14 cellular contexts compared by ENCODE assay signal in the genomic region with DNA sequence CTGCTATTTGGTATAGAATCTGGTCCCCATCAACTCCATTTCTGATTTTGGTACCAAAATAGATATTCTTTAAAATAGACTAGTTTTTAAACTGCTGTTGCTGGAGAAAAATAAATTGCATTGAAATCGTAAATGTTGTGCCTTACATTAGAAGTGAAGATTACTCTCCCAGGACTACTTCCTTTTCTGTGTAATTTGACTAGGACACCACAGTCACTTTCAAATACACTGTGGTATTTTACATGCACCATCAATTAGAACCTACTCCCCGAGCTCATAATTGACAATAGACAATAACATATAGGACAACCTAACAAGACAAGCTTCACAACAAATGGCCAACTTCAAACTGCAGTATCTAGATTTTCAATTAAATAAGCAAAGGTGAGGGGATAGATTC.
DNase-seq lines count a peak whose midpoint lies in the region; ATAC-seq and TF ChIP-seq lines count a peak whose summit lies in the region.
"Had no signal": no experiment of that assay in that cellular context is flagged by ENCODE, and none has a peak within 500 bp of the region (broad histone marks: within the 10 kb centered on the region; RNA-seq: fewer than 3 reads in every experiment).

No MANE protein-coding gene starts in this region.

- no peak overlapping the region for H2AFZ ChIP-seq in MM.1S (ENCODE audit: low read length)

- no peak for TF ChIP-seq POLR2A in breast epithelium (IDR thresholded peaks at IDR 0.05)

- H3K9me3 ChIP-seq in MM.1S (replicated peaks; ENCODE audit: insufficient read depth, low read length) (no peaks in the 10 kb centered on the region), breast epithelium (no peaks in the 10 kb centered on the region)
- H3K9me3 ChIP-seq: esophagus squamous epithelium, ovary, Peyer's patch had no signal

- no peaks in the 10 kb centered on the region for H3K9me2 ChIP-seq in MM.1S (replicated peaks; ENCODE audit: insufficient read depth, low read length)

- peaks cover 23% of the 10 kb centered on the region for H3F3A ChIP-seq in MM.1S (ENCODE audit: insufficient read depth, low read length)

- H4K20me1 ChIP-seq in MM.1S (ENCODE audit: insufficient read depth, low read length) = no peaks in the 10 kb centered on the region

- H3K4me2 ChIP-seq in MM.1S (ENCODE audit: low read depth, low read length) = peak overlapping the region; percentile 4; the same call in 1 of the 2 replicates

- H3K27ac ChIP-seq in MM.1S (ENCODE audit: low read length) (no peak overlapping the region), breast epithelium (no peak overlapping the region)
- H3K27ac ChIP-seq: esophagus squamous epithelium, ovary, Peyer's patch, VCaP had no signal

- H3K4me1 ChIP-seq in MM.1S (ENCODE audit: low read length) (peaks cover 30% of the 10 kb centered on the region), breast epithelium (no peaks in the 10 kb centered on the region)
- H3K4me1 ChIP-seq: esophagus squamous epithelium, Peyer's patch had no signal

- H3K36me3 ChIP-seq in MM.1S (replicated peaks; ENCODE audit: insufficient read depth, low read length) = no peaks in the 10 kb centered on the region
- no peaks in the 10 kb centered on the region for H3K36me3 ChIP-seq in breast epithelium
- H3K36me3 ChIP-seq: esophagus squamous epithelium, ovary, Peyer's patch had no signal

- intact Hi-C loops in breast epithelium (cut with DNase I; ENCODE audit: low total_unique reads) = no loop called here

- TF ChIP-seq CTCF in MM.1S (IDR thresholded peaks at IDR 0.05; ENCODE audit: low read length) = no peak
- no peak for TF ChIP-seq CTCF in breast epithelium (IDR thresholded peaks at IDR 0.05)

- DNase-seq in MM.1S = peak; percentile 25
- DNase-seq in breast epithelium (ENCODE audit: low spot score in 2 of 2) = no peak
- DNase-seq in activated CD4-positive, alpha-beta T cell treated with anti-CD3 and anti-CD28 coated beads for 4 hours = no peak
- DNase-seq in NCI-H526 (lab: John Stamatoyannopoulos, UW) = no peak
- DNase-seq in pons (ENCODE audit: low spot score) = no peak
- DNase-seq: esophagus squamous epithelium, NCI-H187 had no signal

- ATAC-seq in GM18502 (IDR thresholded peaks at IDR 0.05; ENCODE audit: poor library complexity, unreplicated experiment) (peak; percentile 60), GM19351 (IDR thresholded peaks at IDR 0.05; ENCODE audit: unreplicated experiment) (peak; percentile 41), HG02840 (IDR thresholded peaks at IDR 0.05; ENCODE audit: low FRiP score, unreplicated experiment) (peak; percentile 52)
- ATAC-seq: activated CD8-positive, alpha-beta T cell treated with anti-CD3 and anti-CD28 coated beads, Interleukin-2, amount 10 ng/mL, durations not matched to agents 7 days and 5 days had no signal

- H3K4me3 ChIP-seq in MM.1S (ENCODE audit: low read length) (no peak overlapping the region), breast epithelium (no peak overlapping the region)
- H3K4me3 ChIP-seq: esophagus squamous epithelium, ovary, Peyer's patch had no signal

- no peak overlapping the region for H3K9ac ChIP-seq in MM.1S (ENCODE audit: low read length)

- H3K27me3 ChIP-seq in MM.1S (replicated peaks; ENCODE audit: insufficient read depth, low read length) (no peaks in the 10 kb centered on the region), breast epithelium (no peaks in the 10 kb centered on the region)
- H3K27me3 ChIP-seq: esophagus squamous epithelium, ovary, Peyer's patch had no signal

- H3K79me2 ChIP-seq in MM.1S (ENCODE audit: low read length) = no peaks in the 10 kb centered on the region
